In the genomic region with DNA sequence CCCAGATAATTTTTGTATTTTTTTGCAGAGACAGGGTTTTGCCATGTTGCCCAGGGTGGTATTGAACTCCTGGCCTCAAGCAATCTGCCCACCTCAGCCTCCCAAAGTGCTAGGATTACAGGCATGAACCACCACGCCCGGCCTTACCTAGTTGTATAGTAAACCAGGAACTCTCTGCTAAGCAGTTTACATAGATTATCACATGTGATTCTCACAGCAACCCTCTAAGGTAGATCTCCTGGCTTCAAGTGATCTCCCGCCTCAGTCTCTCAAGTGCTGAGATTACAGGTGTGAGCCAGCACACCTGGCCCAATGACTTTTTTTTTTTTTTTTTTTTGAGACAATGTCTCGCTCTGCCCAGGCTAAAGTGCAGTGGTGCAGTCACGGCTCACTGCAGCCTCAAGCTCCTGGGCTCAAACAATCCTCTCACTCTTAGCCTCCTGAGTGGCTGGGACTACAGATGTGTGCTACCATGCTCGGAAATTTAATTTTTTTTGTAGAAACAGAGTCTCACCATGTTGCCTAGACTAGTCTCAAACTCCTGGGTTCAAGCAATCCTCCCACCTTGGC, we compare ENCODE assay signal across 19 cellular contexts. TPM values are rescaled to one million over a fixed set of nuclear protein-coding genes. Genes with fewer than 3 reads are reported as not detected.
DNase-seq lines count a peak whose midpoint lies in the region; ATAC-seq, FAIRE-seq and TF ChIP-seq lines count a peak whose summit lies in the region.
"Had no signal": no experiment of that assay in that cellular context is flagged by ENCODE, and none has a peak within 500 bp of the region (broad histone marks: within the 10 kb centered on the region; RNA-seq: fewer than 3 reads in every experiment).

No MANE protein-coding gene starts in this region.

- H3K4me1 Mint-ChIP-seq in dendritic cell treated with granulocyte-macrophage colony-stimulating factor and Interleukin-4, amounts not matched to agents 40 ng/mL and 50 ng/mL, for 4 days (ENCODE audit: low read depth): peaks cover 30% of the 10 kb centered on the region
- peaks cover 17% of the 10 kb centered on the region for H3K4me1 Mint-ChIP-seq in mesothelial cell of epicardium

- H3K36me3 Mint-ChIP-seq in dendritic cell treated with granulocyte-macrophage colony-stimulating factor and Interleukin-4, amounts not matched to agents 40 ng/mL and 50 ng/mL, for 4 days (ENCODE audit: low read depth): no peaks in the 10 kb centered on the region
- no peaks in the 10 kb centered on the region for H3K36me3 Mint-ChIP-seq in mesothelial cell of epicardium

- H3K36me3 ChIP-seq in small intestine (ENCODE audit: control insufficient read depth in 2 of 2, insufficient read depth in 2 of 2, low read length in 2 of 2): no peaks in the 10 kb centered on the region
- H3K36me3 ChIP-seq: BLaER1, SJSA1 had no signal

- no peaks in the 10 kb centered on the region for H3K9me3 ChIP-seq in small intestine (ENCODE audit: control insufficient read depth, low read depth)
- H3K9me3 ChIP-seq: BLaER1, SJSA1 had no signal

- H3K27ac ChIP-seq in small intestine (ENCODE audit: low read depth in 1 of 2, low read length in 1 of 2): no peak overlapping the region
- H3K27ac ChIP-seq: BLaER1, HL-60, SJSA1 had no signal

- ATAC-seq in HG02840 (IDR thresholded peaks at IDR 0.05; ENCODE audit: low FRiP score, unreplicated experiment): no peak
- ATAC-seq in HG02759 (IDR thresholded peaks at IDR 0.05; ENCODE audit: unreplicated experiment): no peak
- ATAC-seq: GM23338, PC-3 had no signal

- peaks cover 5 to 7% of the 10 kb centered on the region in 2 donors for H3K4me1 ChIP-seq in small intestine (ENCODE audit: control insufficient read depth in 2 of 2, insufficient read depth in 1 of 2, low read depth in 1 of 2, low read length in 1 of 2)

- peaks cover 3% of the 10 kb centered on the region for H3K27me3 Mint-ChIP-seq in dendritic cell treated with granulocyte-macrophage colony-stimulating factor and Interleukin-4, amounts not matched to agents 40 ng/mL and 50 ng/mL, for 4 days
- H3K27me3 Mint-ChIP-seq in mesothelial cell of epicardium (ENCODE audit: low read depth): no peaks in the 10 kb centered on the region

- H3K27ac Mint-ChIP-seq in dendritic cell treated with granulocyte-macrophage colony-stimulating factor and Interleukin-4, amounts not matched to agents 40 ng/mL and 50 ng/mL, for 4 days: peak overlapping the region; percentile 85
- H3K27ac Mint-ChIP-seq in mesothelial cell of epicardium: no peak overlapping the region
- H3K27ac Mint-ChIP-seq: GM23338 had no signal

- no peaks in the 10 kb centered on the region for H3K27me3 ChIP-seq in small intestine (ENCODE audit: control insufficient read depth in 2 of 2, insufficient read depth in 2 of 2, low read length in 2 of 2)
- H3K27me3 ChIP-seq: BLaER1, SJSA1 had no signal

- H3K4me3 Mint-ChIP-seq in dendritic cell treated with granulocyte-macrophage colony-stimulating factor and Interleukin-4, amounts not matched to agents 40 ng/mL and 50 ng/mL, for 4 days: no peak overlapping the region
- H3K4me3 Mint-ChIP-seq in mesothelial cell of epicardium: no peak overlapping the region
- H3K4me3 Mint-ChIP-seq: GM23338 had no signal

- TF ChIP-seq CTCF in mesothelial cell of epicardium (IDR thresholded peaks at IDR 0.05; ENCODE audit: unreplicated experiment): no peak

- 21 to 66% (median 48%) methylated on average over 6 of the region's 6 CpGs for WGBS in small intestine, 3 donors

- FAIRE-seq in small intestine (lab: Jason Lieb, UNC): no peak

- no peak overlapping the region for H3K4me3 ChIP-seq in small intestine (ENCODE audit: low read depth in 1 of 2, low read length in 2 of 2)
- H3K4me3 ChIP-seq: BLaER1, GM23338, SJSA1 had no signal

- DNase-seq in DMS79 treated with DMSO at 0.1 percent for 48 hours (lab: John Stamatoyannopoulos, UW) (peak; percentile 91), NCI-H2029 treated with DMSO at 0.1 percent for 48 hours (lab: John Stamatoyannopoulos, UW) (peak; percentile 54), small intestine (peak; percentile 80), GM19240 (ENCODE audit: insufficient read length, low spot score) (no peak), mesothelial cell of epicardium (ENCODE audit: low spot score in 2 of 2, unreplicated experiment in 2 of 2) (no peak)
- DNase-seq: COR-L47, DMS153, KBM-7, NCI-H1436 treated with DMSO at 0.1 percent for 48 hours, NCI-H69, PC-3, SW 1271 had no signal

- no peaks in the 10 kb centered on the region for H3K9me3 Mint-ChIP-seq in dendritic cell treated with granulocyte-macrophage colony-stimulating factor and Interleukin-4, amounts not matched to agents 40 ng/mL and 50 ng/mL, for 4 days
- H3K9me3 Mint-ChIP-seq in mesothelial cell of epicardium: no peaks in the 10 kb centered on the region
- H3K9me3 Mint-ChIP-seq: GM23338 had no signal

- intact Hi-C loops in dendritic cell treated with granulocyte-macrophage colony-stimulating factor and Interleukin-4, amounts not matched to agents 40 ng/mL and 50 ng/mL, for 4 days (cut with micrococcal nuclease): no loop called here

RNA-seq across cellular contexts. Expression of a gene that starts 26.0 kb away (rescaled TPM):
- polyA plus RNA-seq in small intestine: 100 to 1,000 TPM in 1 of 3 donors, 10 to 100 TPM in 2; 14.8 to 100 (median 21.9) TPM
- 179 to 186 TPM (median 182 TPM) in 3 replicates for total RNA-seq in mesothelial cell of epicardium

Comparison
In these comparisons a context has a peak if more than half of its experiments do, and no peak if none do; other contexts are left out.
1. DNase-seq: peak in DMS79 treated with DMSO at 0.1 percent for 48 hours (single experiment), NCI-H2029 treated with DMSO at 0.1 percent for 48 hours (single experiment) and small intestine (single experiment); none in GM19240 (single experiment) and mesothelial cell of epicardium (0 of 2).